8 cellular contexts compared by ENCODE assay signal in genomic region chr3:14175383-14176037, GRCh38. TPM values are rescaled to one million over a fixed set of nuclear protein-coding genes. Genes with fewer than 3 reads are reported as not detected.
DNase-seq lines count a peak whose midpoint lies in the region; ATAC-seq and TF ChIP-seq lines count a peak whose summit lies in the region.

No MANE protein-coding gene starts in this region.

- H3K27ac Mint-ChIP-seq in natural killer cell treated with Interleukin-12 subunit alpha and Interleukin-12 subunit beta and Interleukin-15 and Interleukin-18, amount 100 ng/mL, for 72 hours: peak overlapping the region; percentile 70 to 72

- no peak for TF ChIP-seq CTCF in GM10248 (IDR thresholded peaks at IDR 0.05; ENCODE audit: control extremely low read depth, extremely low read depth, low read depth, missing control alignments)

- DNase-seq in GM10248 (ENCODE audit: extremely low spot score) (peak; percentile 35), LHCN-M2 (ENCODE audit: low read depth) (peak; percentile 28), activated T-cell treated with anti-CD3 and anti-CD28 coated beads for 4 hours (peak; percentile 30), NCI-H146 treated with DMSO at 0.1 percent for 48 hours (lab: John Stamatoyannopoulos, UW; ENCODE audit: unreplicated experiment) (no peak), superior temporal gyrus (ENCODE audit: extremely low spot score) (no peak), HuH-7.5 (ENCODE audit: low spot score) (no peak)
- DNase-seq in natural killer cell treated with Interleukin-12 subunit alpha and Interleukin-12 subunit beta and Interleukin-15 and Interleukin-18, amount 100 ng/mL, for 72 hours (ENCODE audit: low spot score): peak; percentile 64

- CTCF ChIA-PET in GM10248 (lab: Yijun Ruan, JAX): interaction anchor here (0.7 to 1.4 kb wide), 4 partner anchors 17 to 50 kb away, joined by 3 to 4 read pairs (median 3); no protein-coding TSS in a partner anchor

- ATAC-seq in natural killer cell treated with Interleukin-12 subunit alpha and Interleukin-12 subunit beta and Interleukin-15 and Interleukin-18, amount 100 ng/mL, for 72 hours: peak in 1 of 2 donors; percentile 47
- ATAC-seq in GM21737 (IDR thresholded peaks at IDR 0.05; ENCODE audit: unreplicated experiment): no peak

- no peaks in the 10 kb centered on the region for H3K9me3 Mint-ChIP-seq in natural killer cell treated with Interleukin-12 subunit alpha and Interleukin-12 subunit beta and Interleukin-15 and Interleukin-18, amount 100 ng/mL, for 72 hours

- POLR2A ChIA-PET in GM10248 (lab: Yijun Ruan, JAX): no interaction called here

- peak overlapping the region; percentile 71 for H3K4me3 Mint-ChIP-seq in natural killer cell treated with Interleukin-12 subunit alpha and Interleukin-12 subunit beta and Interleukin-15 and Interleukin-18, amount 100 ng/mL, for 72 hours

- peaks cover 21% of the 10 kb centered on the region for H3K36me3 Mint-ChIP-seq in natural killer cell treated with Interleukin-12 subunit alpha and Interleukin-12 subunit beta and Interleukin-15 and Interleukin-18, amount 100 ng/mL, for 72 hours

- no peaks in the 10 kb centered on the region for H3K27me3 Mint-ChIP-seq in natural killer cell treated with Interleukin-12 subunit alpha and Interleukin-12 subunit beta and Interleukin-15 and Interleukin-18, amount 100 ng/mL, for 72 hours

- peaks cover 45 to 61% of the 10 kb centered on the region in 2 donors for H3K4me1 Mint-ChIP-seq in natural killer cell treated with Interleukin-12 subunit alpha and Interleukin-12 subunit beta and Interleukin-15 and Interleukin-18, amount 100 ng/mL, for 72 hours (ENCODE audit: low read depth in 2 of 2)

RNA-seq across cellular contexts. Expression of gene XPC, which starts 2.9 kb away (rescaled TPM):
- 43.4 and 45.2 TPM in 2 replicates for total RNA-seq in LHCN-M2 (2014; rRNA removed)
- polyA plus RNA-seq in LHCN-M2 (2012): 19.2 TPM
- total RNA-seq in natural killer cell treated with Interleukin-12 subunit alpha and Interleukin-12 subunit beta and Interleukin-15 and Interleukin-18, amount 100 ng/mL, for 72 hours: 10 to 100 TPM; 24.6 to 31.5 TPM

RNA-seq across cellular contexts. Expression of gene LSM3, which starts 3.1 kb away (rescaled TPM):
- 22.7 and 22.8 TPM in 2 replicates for total RNA-seq in LHCN-M2 (2014; rRNA removed)
- polyA plus RNA-seq in LHCN-M2 (2012): 19.3 TPM
- 10 to 100 TPM; 15.1 to 15.2 TPM for total RNA-seq in natural killer cell treated with Interleukin-12 subunit alpha and Interleukin-12 subunit beta and Interleukin-15 and Interleukin-18, amount 100 ng/mL, for 72 hours

RNA-seq across cellular contexts. Expression of gene TMEM43, which starts 50.7 kb away (rescaled TPM):
- 92.5 and 101 TPM in 2 replicates for total RNA-seq in LHCN-M2 (2014; rRNA removed)
- polyA plus RNA-seq in LHCN-M2 (2012): 46.5 TPM
- 10 to 100 TPM; 37.3 to 42.6 TPM for total RNA-seq in natural killer cell treated with Interleukin-12 subunit alpha and Interleukin-12 subunit beta and Interleukin-15 and Interleukin-18, amount 100 ng/mL, for 72 hours

RNA-seq across cellular contexts. Expression of gene CHCHD4, which starts 50.8 kb away (rescaled TPM):
- total RNA-seq in LHCN-M2 (2014; rRNA removed): 27.2 and 27.3 TPM in 2 replicates
- polyA plus RNA-seq in LHCN-M2 (2012): 11.2 TPM
- 10 to 100 TPM; 13.2 to 14.6 TPM for total RNA-seq in natural killer cell treated with Interleukin-12 subunit alpha and Interleukin-12 subunit beta and Interleukin-15 and Interleukin-18, amount 100 ng/mL, for 72 hours

Comparison
In these comparisons a context has a peak if more than half of its experiments do, and no peak if none do; other contexts are left out.
1. DNase-seq: peak in GM10248 (single experiment), LHCN-M2 (single experiment), activated T-cell treated with anti-CD3 and anti-CD28 coated beads for 4 hours (single experiment) and natural killer cell treated with Interleukin-12 subunit alpha and Interleukin-12 subunit beta and Interleukin-15 and Interleukin-18, amount 100 ng/mL, for 72 hours (single experiment); none in NCI-H146 treated with DMSO at 0.1 percent for 48 hours (single experiment), superior temporal gyrus (single experiment) and HuH-7.5 (single experiment).